ENCODE assay signal across 8 cellular contexts in the genomic region with DNA sequence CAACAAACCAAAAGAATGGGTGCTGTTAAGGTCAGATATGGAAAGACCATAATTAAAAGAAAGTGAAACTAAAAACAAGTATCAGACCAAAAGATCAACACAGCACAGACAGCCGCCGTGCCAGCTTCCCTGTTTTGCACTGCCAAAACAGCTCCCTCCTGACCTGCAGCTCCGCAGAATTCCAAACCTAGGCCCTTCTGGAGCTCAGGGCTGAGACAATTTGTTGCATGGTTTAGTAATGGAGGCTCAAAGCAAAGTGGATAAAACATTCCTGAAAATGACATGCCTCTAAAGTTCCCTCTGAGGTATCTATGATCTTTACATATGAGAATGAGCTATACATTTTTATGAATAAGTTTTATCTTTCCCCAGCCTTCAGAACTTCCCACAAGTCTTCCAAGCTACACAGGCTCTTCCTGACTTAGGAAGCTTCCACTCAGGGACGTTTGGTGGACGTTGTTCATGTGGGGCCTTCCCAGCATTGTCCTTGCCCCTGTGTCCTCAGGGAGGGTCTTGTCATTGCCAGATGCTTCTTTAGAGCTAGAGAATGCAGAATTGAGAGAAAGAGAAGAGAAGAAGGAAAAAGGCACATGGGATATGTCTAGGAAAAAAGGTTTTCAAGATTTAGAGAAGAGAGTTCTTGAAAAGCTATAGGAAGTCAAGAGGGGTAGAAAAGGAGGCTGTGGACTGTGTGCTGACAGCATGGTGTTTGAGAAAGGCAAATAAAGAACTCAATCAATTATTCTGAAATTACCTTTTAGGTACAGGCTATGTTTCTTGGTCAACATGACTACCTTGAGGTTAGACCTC. TPM values are rescaled to one million over a fixed set of nuclear protein-coding genes. Genes with fewer than 3 reads are reported as not detected.
DNase-seq lines count a peak whose midpoint lies in the region; ATAC-seq and TF ChIP-seq lines count a peak whose summit lies in the region.

No MANE protein-coding gene starts in this region.

- DNase-seq in NCI-H2107 treated with DMSO at 0.1 percent for 48 hours (lab: John Stamatoyannopoulos, UW; ENCODE audit: unreplicated experiment) = peak; percentile 13
- DNase-seq in NCI-H2107 (lab: John Stamatoyannopoulos, UW) = no peak
- peak; percentile 65 to 80 (median 68) for DNase-seq in Peyer's patch
- DNase-seq in activated naive CD8-positive, alpha-beta T cell treated with anti-CD3 and anti-CD28 coated beads, Interleukin-2, amount 50 U/mL, for 24 hours = peak; percentile 47
- peak; percentile 62 to 90 (median 85) for DNase-seq in right cardiac atrium
- peak; percentile 91 for DNase-seq in spleen
- no peak for DNase-seq in NCI-H187 (lab: John Stamatoyannopoulos, UW)

- H3K4me1 Mint-ChIP-seq in activated naive CD8-positive, alpha-beta T cell treated with anti-CD3 and anti-CD28 coated beads, Interleukin-2, amount 50 U/mL, for 24 hours = peaks cover 20% of the 10 kb centered on the region

- H3K4me3 ChIP-seq in Peyer's patch (peak overlapping the region; percentile 2 to 46 (median 28)), right cardiac atrium (ENCODE audit: low read length) (peak overlapping the region; percentile 31), spleen (peak overlapping the region in 7 of 8 donors; percentile 9 to 59 (median 20))

- H3K9me3 ChIP-seq in Peyer's patch (no peaks in the 10 kb centered on the region), right cardiac atrium (ENCODE audit: control insufficient read depth, low read length) (no peaks in the 10 kb centered on the region), spleen (no peaks in the 10 kb centered on the region)

- peak overlapping the region; percentile 80 for H3K4me3 Mint-ChIP-seq in activated naive CD8-positive, alpha-beta T cell treated with anti-CD3 and anti-CD28 coated beads, Interleukin-2, amount 50 U/mL, for 24 hours

- peak overlapping the region; percentile 70 to 77 (median 76) for H3K27ac ChIP-seq in Peyer's patch
- H3K27ac ChIP-seq in right cardiac atrium (ENCODE audit: low read length) = peak overlapping the region; percentile 88
- H3K27ac ChIP-seq in spleen = peak overlapping the region; percentile 55 to 88 (median 82)

- TF ChIP-seq CTCF in Peyer's patch (IDR thresholded peaks at IDR 0.05) (no peak), spleen (IDR thresholded peaks at IDR 0.05 in 8 of 11, conservative IDR thresholded peaks at IDR 0.05 in 3 of 11) (no peak)

- H3K27me3 Mint-ChIP-seq in activated naive CD8-positive, alpha-beta T cell treated with anti-CD3 and anti-CD28 coated beads, Interleukin-2, amount 50 U/mL, for 24 hours = no peaks in the 10 kb centered on the region

- ATAC-seq in HG03025 (IDR thresholded peaks at IDR 0.05; ENCODE audit: low FRiP score, unreplicated experiment) = peak; percentile 90
- ATAC-seq in activated naive CD8-positive, alpha-beta T cell treated with anti-CD3 and anti-CD28 coated beads, Interleukin-2, amount 50 U/mL, for 24 hours = peak; percentile 60
- peak; percentile 85 to 88 for ATAC-seq in right cardiac atrium

- peaks cover 0 to 14% (median 3%) of the 10 kb centered on the region in 4 donors for H3K4me1 ChIP-seq in Peyer's patch
- peaks cover 5% of the 10 kb centered on the region for H3K4me1 ChIP-seq in right cardiac atrium (ENCODE audit: control insufficient read depth, insufficient read depth, low read length)
- H3K4me1 ChIP-seq in spleen = peaks cover 7 to 44% (median 24%) of the 10 kb centered on the region in 6 donors

- H3K27me3 ChIP-seq in Peyer's patch (no peaks in the 10 kb centered on the region), right cardiac atrium (ENCODE audit: control insufficient read depth, insufficient read depth) (no peaks in the 10 kb centered on the region), spleen (replicated peaks in 1 of 7) (no peaks in the 10 kb centered on the region)

- intact Hi-C loops in right cardiac atrium (cut with DNase I) = no loop called here
- intact Hi-C loops in spleen (cut with DNase I; ENCODE audit: low total_unique reads) = no loop called here

- H3K27ac Mint-ChIP-seq in activated naive CD8-positive, alpha-beta T cell treated with anti-CD3 and anti-CD28 coated beads, Interleukin-2, amount 50 U/mL, for 24 hours = peak overlapping the region; percentile 89

- H3K36me3 ChIP-seq in Peyer's patch (no peaks in the 10 kb centered on the region), spleen (no peaks in the 10 kb centered on the region)

- H3K9me3 Mint-ChIP-seq in activated naive CD8-positive, alpha-beta T cell treated with anti-CD3 and anti-CD28 coated beads, Interleukin-2, amount 50 U/mL, for 24 hours = no peaks in the 10 kb centered on the region

- WGBS in right cardiac atrium = 8% methylated on average over 5 of the region's 5 CpGs
- 1 to 6% (median 4%) methylated on average over 5 of the region's 5 CpGs for WGBS in spleen, 5 donors

- no peak for TF ChIP-seq POLR2A in Peyer's patch (IDR thresholded peaks at IDR 0.05)
- TF ChIP-seq POLR2A in spleen (IDR thresholded peaks at IDR 0.05) = no peak

- no peaks in the 10 kb centered on the region for H3K36me3 Mint-ChIP-seq in activated naive CD8-positive, alpha-beta T cell treated with anti-CD3 and anti-CD28 coated beads, Interleukin-2, amount 50 U/mL, for 24 hours (ENCODE audit: low read depth)

RNA-seq across cellular contexts. Expression of a gene that starts 28.4 kb away (rescaled TPM):
- 10 to 100 TPM; 10.9 to 22.3 (median 14.9) TPM for total RNA-seq in Peyer's patch
- total RNA-seq in right cardiac atrium = 10 to 100 TPM; 50.6 to 57.8 (median 54.1) TPM
- 31.9 TPM for polyA plus RNA-seq in right cardiac atrium
- 10 to 100 TPM; 21.7 to 40.8 (median 34.4) TPM for total RNA-seq in spleen
- 10 to 100 TPM; 12.2 to 19.9 (median 15.1) TPM for polyA plus RNA-seq in spleen

Comparison
In these comparisons a context has a peak if more than half of its experiments do, and no peak if none do; other contexts are left out.
1. DNase-seq: peak in NCI-H2107 treated with DMSO at 0.1 percent for 48 hours (single experiment), Peyer's patch (3 of 3), activated naive CD8-positive, alpha-beta T cell treated with anti-CD3 and anti-CD28 coated beads, Interleukin-2, amount 50 U/mL, for 24 hours (single experiment), right cardiac atrium (3 of 3) and spleen (single experiment); none in NCI-H2107 (single experiment) and NCI-H187 (0 of 2).
2. Peak in every context shown above with its lines, with median percentiles within 50 percentile points of each other: ATAC-seq, H3K27ac ChIP-seq and H3K4me3 ChIP-seq.